11 cellular contexts compared by ENCODE assay signal in genomic region chr4:48739560-48740019, GRCh38. TPM values are rescaled to one million over a fixed set of nuclear protein-coding genes. Genes with fewer than 3 reads are reported as not detected.
DNase-seq lines count a peak whose midpoint lies in the region; ATAC-seq, FAIRE-seq and TF ChIP-seq lines count a peak whose summit lies in the region.
"Had no signal": no experiment of that assay in that cellular context is flagged by ENCODE, and none has a peak within 500 bp of the region (broad histone marks: within the 10 kb centered on the region; RNA-seq: fewer than 3 reads in every experiment).

No MANE protein-coding gene starts in this region.

- peak in 1 of 3 donors; percentile 37 for DNase-seq in CD4-positive, CD25-positive, alpha-beta regulatory T cell
- DNase-seq in activated CD8-positive, alpha-beta T cell treated with anti-CD3 and anti-CD28 coated beads, Interleukin-2, amount 10 ng/mL, durations not matched to agents 7 days and 5 days, result no peak
- DNase-seq in prostate gland (ENCODE audit: low spot score), result no peak
- DNase-seq in inferior parietal cortex (ENCODE audit: extremely low spot score), result no peak
- DNase-seq in H54 (ENCODE audit: insufficient read length, low spot score), result no peak
- DNase-seq: kidney glomerular epithelial cell had no signal

- no peak for FAIRE-seq in H54 (lab: Jason Lieb, UNC)
- FAIRE-seq: endothelial cell of umbilical vein, TTC549 had no signal

- intact Hi-C loops in prostate gland (cut with DNase I), result no loop called here

- POLR2A ChIA-PET in activated CD8-positive, alpha-beta T cell treated with anti-CD3 and anti-CD28 coated beads, Interleukin-2, amount 10 ng/mL, durations not matched to agents 7 days and 5 days (lab: Charles Lee), result no interaction called here

- peak in 1 of 2 donors; percentile 31 for ATAC-seq in CD4-positive, CD25-positive, alpha-beta regulatory T cell (ENCODE audit: low read depth in 2 of 2)
- ATAC-seq in GM19351 (IDR thresholded peaks at IDR 0.05; ENCODE audit: unreplicated experiment) (peak; percentile 52), HG03108 (IDR thresholded peaks at IDR 0.05; ENCODE audit: unreplicated experiment) (peak; percentile 65), HG03095 (IDR thresholded peaks at IDR 0.05; ENCODE audit: unreplicated experiment) (no peak)
- peak; percentile 23 for ATAC-seq in activated CD8-positive, alpha-beta T cell treated with anti-CD3 and anti-CD28 coated beads, Interleukin-2, amount 10 ng/mL, durations not matched to agents 7 days and 5 days

- CTCF ChIA-PET in activated CD8-positive, alpha-beta T cell treated with anti-CD3 and anti-CD28 coated beads, Interleukin-2, amount 10 ng/mL, durations not matched to agents 7 days and 5 days (lab: Charles Lee), result no interaction called here

- no peaks in the 10 kb centered on the region for H3K27me3 ChIP-seq in CD4-positive, CD25-positive, alpha-beta regulatory T cell (ENCODE audit: control insufficient read depth, insufficient read depth, low read length)
- H3K27me3 ChIP-seq in prostate gland (replicated peaks; ENCODE audit: insufficient read depth), result no peaks in the 10 kb centered on the region

- TF ChIP-seq CTCF in prostate gland (IDR thresholded peaks at IDR 0.05), result no peak

- no peaks in the 10 kb centered on the region for H3K9me3 ChIP-seq in CD4-positive, CD25-positive, alpha-beta regulatory T cell (ENCODE audit: control insufficient read depth in 2 of 2, low read length in 2 of 2)
- H3K9me3 ChIP-seq in prostate gland, result no peaks in the 10 kb centered on the region

- H3K4me3 Mint-ChIP-seq in CD4-positive, CD25-positive, alpha-beta regulatory T cell, result peak overlapping the region; percentile 1 to 52 (median 14)
- no peak overlapping the region for H3K4me3 Mint-ChIP-seq in activated CD8-positive, alpha-beta T cell treated with anti-CD3 and anti-CD28 coated beads, Interleukin-2, amount 10 ng/mL, durations not matched to agents 7 days and 5 days

- peak overlapping the region; percentile 44 for H3K27ac ChIP-seq in CD4-positive, CD25-positive, alpha-beta regulatory T cell (ENCODE audit: insufficient read depth, low read length, poor library complexity, severe bottlenecking)
- no peak overlapping the region for H3K27ac ChIP-seq in prostate gland

- TF ChIP-seq POLR2A in prostate gland (IDR thresholded peaks at IDR 0.05), result no peak
- no peak for TF ChIP-seq POLR2A in H54 (IDR thresholded peaks at IDR 0.05; ENCODE audit: low read depth, low read length)

- peaks cover 46% of the 10 kb centered on the region for H3K4me1 ChIP-seq in CD4-positive, CD25-positive, alpha-beta regulatory T cell (ENCODE audit: control insufficient read depth, insufficient read depth, low read length, poor library complexity, severe bottlenecking)
- no peaks in the 10 kb centered on the region for H3K4me1 ChIP-seq in prostate gland (replicated peaks)

- H3K4me1 Mint-ChIP-seq in CD4-positive, CD25-positive, alpha-beta regulatory T cell, result peaks cover 44 to 83% (median 63%) of the 10 kb centered on the region in 4 donors
- peaks cover 55% of the 10 kb centered on the region for H3K4me1 Mint-ChIP-seq in activated CD8-positive, alpha-beta T cell treated with anti-CD3 and anti-CD28 coated beads, Interleukin-2, amount 10 ng/mL, durations not matched to agents 7 days and 5 days (ENCODE audit: low read depth)

- H3K4me3 ChIP-seq in CD4-positive, CD25-positive, alpha-beta regulatory T cell (ENCODE audit: low read depth, low read length), result peak overlapping the region; percentile 33
- no peak overlapping the region for H3K4me3 ChIP-seq in prostate gland

- H3K36me3 Mint-ChIP-seq in CD4-positive, CD25-positive, alpha-beta regulatory T cell, result no peaks in the 10 kb centered on the region
- peaks cover 31% of the 10 kb centered on the region for H3K36me3 Mint-ChIP-seq in activated CD8-positive, alpha-beta T cell treated with anti-CD3 and anti-CD28 coated beads, Interleukin-2, amount 10 ng/mL, durations not matched to agents 7 days and 5 days (ENCODE audit: low read depth)

- H3K27ac Mint-ChIP-seq in CD4-positive, CD25-positive, alpha-beta regulatory T cell, result peak overlapping the region; percentile 43 to 87 (median 45)
- no peak overlapping the region for H3K27ac Mint-ChIP-seq in activated CD8-positive, alpha-beta T cell treated with anti-CD3 and anti-CD28 coated beads, Interleukin-2, amount 10 ng/mL, durations not matched to agents 7 days and 5 days

- no peaks in the 10 kb centered on the region for H3K36me3 ChIP-seq in CD4-positive, CD25-positive, alpha-beta regulatory T cell (ENCODE audit: control insufficient read depth, insufficient read depth, low read length)
- H3K36me3 ChIP-seq in prostate gland, result no peaks in the 10 kb centered on the region

- H3K27me3 Mint-ChIP-seq in CD4-positive, CD25-positive, alpha-beta regulatory T cell, result no peaks in the 10 kb centered on the region
- H3K27me3 Mint-ChIP-seq in activated CD8-positive, alpha-beta T cell treated with anti-CD3 and anti-CD28 coated beads, Interleukin-2, amount 10 ng/mL, durations not matched to agents 7 days and 5 days (ENCODE audit: low read depth), result no peaks in the 10 kb centered on the region

- WGBS in prostate gland, result 89% methylated on average over 3 of the region's 3 CpGs

- H3K9me3 Mint-ChIP-seq in CD4-positive, CD25-positive, alpha-beta regulatory T cell, result peaks cover 0 to 4% (median 1%) of the 10 kb centered on the region in 7 donors
- peaks cover 11% of the 10 kb centered on the region for H3K9me3 Mint-ChIP-seq in activated CD8-positive, alpha-beta T cell treated with anti-CD3 and anti-CD28 coated beads, Interleukin-2, amount 10 ng/mL, durations not matched to agents 7 days and 5 days (ENCODE audit: insufficient read depth)

RNA-seq across cellular contexts. Expression of gene FRYL, which starts 40.5 kb away (rescaled TPM):
- 135 TPM for total RNA-seq in CD4-positive, CD25-positive, alpha-beta regulatory T cell
- 10 to 100 TPM; 27.5 to 34.3 (median 31.2) TPM for polyA plus RNA-seq in CD4-positive, CD25-positive, alpha-beta regulatory T cell
- total RNA-seq in activated CD8-positive, alpha-beta T cell treated with anti-CD3 and anti-CD28 coated beads, Interleukin-2, amount 10 ng/mL, durations not matched to agents 7 days and 5 days, result 100 to 1,000 TPM in 1 of 2 experiments, 10 to 100 TPM in 1; 98.5 to 107 TPM
- total RNA-seq in prostate gland, result 10 to 100 TPM; 40.0 to 47.6 TPM
